In genomic region chr7:25553580-25554274, GRCh38 we compare ENCODE assay signal across 20 cellular contexts.
"Had no signal": no experiment of that assay in that cellular context is flagged by ENCODE, and none has a peak within 500 bp of the region (broad histone marks: within the 10 kb centered on the region; RNA-seq: fewer than 3 reads in every experiment).

No MANE protein-coding gene starts in this region.

- H3K27ac Mint-ChIP-seq: activated T-cell treated with anti-CD3 and anti-CD28 coated beads, Interleukin-2, amount 50 U/mL, for 72 hours; dendritic cell treated with granulocyte-macrophage colony-stimulating factor and Interleukin-4, amounts not matched to agents 40 ng/mL and 50 ng/mL, for 4 days had no signal

- H3K27ac ChIP-seq: ascending aorta, esophagus squamous epithelium, left lung, ovary, sigmoid colon, tibial artery, WERI-Rb-1 had no signal

- DNase-seq: activated CD4-positive, alpha-beta T cell treated with anti-CD3 and anti-CD28 coated beads, Interleukin-2, amount 50 U/mL, for 4 hours; activated effector memory CD4-positive, alpha-beta T cell treated with anti-CD3 and anti-CD28 coated beads, Interleukin-2, amount 50 U/mL, for 16 hours; activated naive CD4-positive, alpha-beta T cell treated with anti-CD3 and anti-CD28 coated beads, Interleukin-2, amount 50 U/mL, for 16 hours; activated T-cell treated with anti-CD3 and anti-CD28 coated beads, Interleukin-2, amount 50 U/mL, for 72 hours; effector CD8-positive, alpha-beta T cell; esophagus squamous epithelium; left lung; mammary epithelial cell; ovary; sigmoid colon; stimulated activated CD4-positive, alpha-beta T cell treated with anti-CD3 and anti-CD28 coated beads, Interleukin-4, amount 100 ng/mL, for 4 hours; stimulated activated naive CD4-positive, alpha-beta T cell; T-helper 2 cell; tibial artery; WERI-Rb-1 had no signal

- H3K4me1 ChIP-seq: ascending aorta, esophagus squamous epithelium, left lung, tibial artery had no signal

- H3K27me3 ChIP-seq: ascending aorta, esophagus squamous epithelium, left lung, ovary, sigmoid colon, tibial artery had no signal

- FAIRE-seq: bronchial epithelial cell, endothelial cell of umbilical vein, keratinocyte had no signal

- H3K4me3 Mint-ChIP-seq: activated T-cell treated with anti-CD3 and anti-CD28 coated beads, Interleukin-2, amount 50 U/mL, for 72 hours; dendritic cell treated with granulocyte-macrophage colony-stimulating factor and Interleukin-4, amounts not matched to agents 40 ng/mL and 50 ng/mL, for 4 days had no signal

- H3K9me3 ChIP-seq: ascending aorta, esophagus squamous epithelium, left lung, ovary, tibial artery had no signal

- H3K36me3 ChIP-seq: ascending aorta, esophagus squamous epithelium, left lung, ovary, sigmoid colon, tibial artery, WERI-Rb-1 had no signal

- ATAC-seq: activated T-cell treated with anti-CD3 and anti-CD28 coated beads, Interleukin-2, amount 50 U/mL, for 72 hours; left lung had no signal

- H3K9me3 Mint-ChIP-seq: activated T-cell treated with anti-CD3 and anti-CD28 coated beads, Interleukin-2, amount 50 U/mL, for 72 hours; dendritic cell treated with granulocyte-macrophage colony-stimulating factor and Interleukin-4, amounts not matched to agents 40 ng/mL and 50 ng/mL, for 4 days had no signal

- H3K4me3 ChIP-seq: ascending aorta, esophagus squamous epithelium, left lung, ovary, sigmoid colon, tibial artery had no signal
